In genomic region chr5:147898875-147899401, GRCh38 we compare ENCODE assay signal across 1 cellular context.
TF ChIP-seq lines count a peak whose summit lies in the region.

No MANE protein-coding gene starts in this region.

TF ChIP-seq in H1, 55 proteins besides CTCF, POLR2A, EP300 and RAD21:
- TF ChIP-seq BCL11A (IDR thresholded peaks at IDR 0.05; ENCODE audit: low read depth in 2 of 2, low read length in 2 of 2) = no peak
- TF ChIP-seq TAF7 (optimal IDR thresholded peaks at IDR 0.05; ENCODE audit: borderline replicate concordance, low read depth, low read length) = peak; percentile 54
